ENCODE assay signal across 1 cellular context in the genomic region with DNA sequence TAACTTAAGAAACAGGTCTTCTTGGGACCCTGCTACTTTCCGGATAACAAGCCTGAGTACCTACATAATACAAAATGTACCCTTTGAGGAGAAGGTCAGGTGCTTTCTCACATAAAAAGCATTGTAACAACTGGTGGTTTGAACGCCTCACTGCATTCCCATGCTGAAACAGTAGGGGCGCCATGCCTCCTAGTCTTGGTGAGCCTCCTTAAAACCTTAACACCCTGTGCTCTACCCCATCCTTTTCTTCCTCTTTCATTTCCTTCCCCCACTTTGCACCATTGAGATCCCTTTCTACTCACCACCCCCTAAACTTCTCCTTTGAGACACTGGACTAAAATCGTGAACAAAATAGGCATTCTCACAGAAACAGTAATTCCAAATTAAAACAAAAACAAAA.
TF ChIP-seq lines count a peak whose summit lies in the region.

No MANE protein-coding gene starts in this region.

TF ChIP-seq in K562, 482 proteins besides CTCF, POLR2A, EP300 and RAD21 (continued from another document):
- TF ChIP-seq, protein P1, sequence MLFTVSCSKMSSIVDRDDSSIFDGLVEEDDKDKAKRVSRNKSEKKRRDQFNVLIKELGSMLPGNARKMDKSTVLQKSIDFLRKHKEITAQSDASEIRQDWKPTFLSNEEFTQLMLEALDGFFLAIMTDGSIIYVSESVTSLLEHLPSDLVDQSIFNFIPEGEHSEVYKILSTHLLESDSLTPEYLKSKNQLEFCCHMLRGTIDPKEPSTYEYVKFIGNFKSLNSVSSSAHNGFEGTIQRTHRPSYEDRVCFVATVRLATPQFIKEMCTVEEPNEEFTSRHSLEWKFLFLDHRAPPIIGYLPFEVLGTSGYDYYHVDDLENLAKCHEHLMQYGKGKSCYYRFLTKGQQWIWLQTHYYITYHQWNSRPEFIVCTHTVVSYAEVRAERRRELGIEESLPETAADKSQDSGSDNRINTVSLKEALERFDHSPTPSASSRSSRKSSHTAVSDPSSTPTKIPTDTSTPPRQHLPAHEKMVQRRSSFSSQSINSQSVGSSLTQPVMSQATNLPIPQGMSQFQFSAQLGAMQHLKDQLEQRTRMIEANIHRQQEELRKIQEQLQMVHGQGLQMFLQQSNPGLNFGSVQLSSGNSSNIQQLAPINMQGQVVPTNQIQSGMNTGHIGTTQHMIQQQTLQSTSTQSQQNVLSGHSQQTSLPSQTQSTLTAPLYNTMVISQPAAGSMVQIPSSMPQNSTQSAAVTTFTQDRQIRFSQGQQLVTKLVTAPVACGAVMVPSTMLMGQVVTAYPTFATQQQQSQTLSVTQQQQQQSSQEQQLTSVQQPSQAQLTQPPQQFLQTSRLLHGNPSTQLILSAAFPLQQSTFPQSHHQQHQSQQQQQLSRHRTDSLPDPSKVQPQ (CRISPR knock-in tag; IDR thresholded peaks at IDR 0.05; ENCODE audit: borderline replicate concordance), result no peak
- TF ChIP-seq, protein P2, sequence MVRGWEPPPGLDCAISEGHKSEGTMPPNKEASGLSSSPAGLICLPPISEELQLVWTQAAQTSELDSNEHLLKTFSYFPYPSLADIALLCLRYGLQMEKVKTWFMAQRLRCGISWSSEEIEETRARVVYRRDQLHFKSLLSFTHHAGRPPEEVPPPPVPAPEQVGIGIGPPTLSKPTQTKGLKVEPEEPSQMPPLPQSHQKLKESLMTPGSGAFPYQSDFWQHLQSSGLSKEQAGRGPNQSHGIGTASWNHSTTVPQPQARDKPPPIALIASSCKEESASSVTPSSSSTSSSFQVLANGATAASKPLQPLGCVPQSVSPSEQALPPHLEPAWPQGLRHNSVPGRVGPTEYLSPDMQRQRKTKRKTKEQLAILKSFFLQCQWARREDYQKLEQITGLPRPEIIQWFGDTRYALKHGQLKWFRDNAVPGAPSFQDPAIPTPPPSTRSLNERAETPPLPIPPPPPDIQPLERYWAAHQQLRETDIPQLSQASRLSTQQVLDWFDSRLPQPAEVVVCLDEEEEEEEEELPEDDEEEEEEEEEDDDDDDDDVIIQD (CRISPR knock-in tag; IDR thresholded peaks at IDR 0.05), result no peak
- no peak for TF ChIP-seq MCM5 (IDR thresholded peaks at IDR 0.05; ENCODE audit: low read depth)
- no peak for TF ChIP-seq SMAD4 (CRISPR knock-in tag; conservative IDR thresholded peaks at IDR 0.05)
TF ChIP-seq in K562: peak in this region for 0.
